Comparison of ENCODE assay signal across 8 cellular contexts in genomic region chr11:47249378-47249715, GRCh38. TPM values are rescaled to one million over a fixed set of nuclear protein-coding genes. Genes with fewer than 3 reads are reported as not detected.
A peak's percentile ranks its signal among the peaks of the same experiment; 100 is the strongest.
DNase-seq lines count a peak whose midpoint lies in the region; ATAC-seq and TF ChIP-seq lines count a peak whose summit lies in the region.

No MANE protein-coding gene starts in this region.

- no peak for TF ChIP-seq EP300 in ovary (IDR thresholded peaks at IDR 0.05)

- H3K4me3 ChIP-seq in CD8-positive, alpha-beta T cell (ENCODE audit: low read depth, low read length) = peak overlapping the region; percentile 81
- H3K4me3 ChIP-seq in Peyer's patch = peak overlapping the region; percentile 68 to 86 (median 80)
- H3K4me3 ChIP-seq in epithelial cell of proximal tubule (ENCODE audit: low read depth, low read length) = peak overlapping the region; percentile 99
- peak overlapping the region; percentile 67 for H3K4me3 ChIP-seq in ovary

- H3K36me3 ChIP-seq in CD8-positive, alpha-beta T cell (ENCODE audit: insufficient read depth, low read length) = peaks cover 8% of the 10 kb centered on the region
- H3K36me3 ChIP-seq in Peyer's patch (peaks cover 0 to 23% (median 0%) of the 10 kb centered on the region in 3 donors), ovary (no peaks in the 10 kb centered on the region)

- peak overlapping the region; percentile 100 for H3K4me3 Mint-ChIP-seq in CD8-positive, alpha-beta T cell

- peaks cover 35% of the 10 kb centered on the region for H3K36me3 Mint-ChIP-seq in CD8-positive, alpha-beta T cell

- peaks cover 17% of the 10 kb centered on the region for H3K4me1 ChIP-seq in CD8-positive, alpha-beta T cell (ENCODE audit: insufficient read depth, low read length)
- peaks cover 4 to 36% (median 7%) of the 10 kb centered on the region in 4 donors for H3K4me1 ChIP-seq in Peyer's patch
- peaks cover 13% of the 10 kb centered on the region for H3K4me1 ChIP-seq in ovary (ENCODE audit: insufficient read depth)

- CTCF ChIA-PET in CD8-positive, alpha-beta T cell (lab: Charles Lee) = interaction anchor here (0.8 to 3.4 kb wide), 7 partner anchors 10 to 124 kb away, joined by 3 to 23 read pairs (median 7); partner anchors contain the start of gene NR1H3

- H3K9me3 ChIP-seq in CD8-positive, alpha-beta T cell (ENCODE audit: low read length) = no peaks in the 10 kb centered on the region
- H3K9me3 ChIP-seq in Peyer's patch (no peaks in the 10 kb centered on the region), ovary (no peaks in the 10 kb centered on the region)

- H3K27me3 Mint-ChIP-seq in CD8-positive, alpha-beta T cell (ENCODE audit: low read depth) = no peaks in the 10 kb centered on the region

- TF ChIP-seq CTCF in CD8-positive, alpha-beta T cell (IDR thresholded peaks at IDR 0.05) = no peak
- no peak for TF ChIP-seq CTCF in Peyer's patch (IDR thresholded peaks at IDR 0.05)
- no peak for TF ChIP-seq CTCF in epithelial cell of proximal tubule (conservative IDR thresholded peaks at IDR 0.05; ENCODE audit: low read depth, low read length)
- TF ChIP-seq CTCF in ovary (IDR thresholded peaks at IDR 0.05) = no peak

- ATAC-seq in CD8-positive, alpha-beta T cell = no peak

- H3K27ac ChIP-seq in CD8-positive, alpha-beta T cell (ENCODE audit: low read depth, low read length) = peak overlapping the region; percentile 63
- H3K27ac ChIP-seq in Peyer's patch (peak overlapping the region; percentile 70 to 84 (median 82)), ovary (peak overlapping the region in 1 of 2 donors; percentile 65)

- 45 to 61% (median 45%) methylated on average over 3 of the region's 3 CpGs for WGBS in ovary, 3 donors

- intact Hi-C loops in CD8-positive, alpha-beta T cell (cut with DNase I, micrococcal nuclease) = loop anchor here (1.0 to 10.0 kb wide), 6 partner anchors 159 to 633 kb away; partner anchors contain the start of genes ARHGAP1 (in 1 of the 2), ATG13 (in 1 of the 2), CSTPP1 (in 1 of the 2) and HARBI1 (in 1 of the 2)
- intact Hi-C loops in ovary (cut with DNase I) = no loop called here

- no peak for DNase-seq in CD8-positive, alpha-beta T cell
- DNase-seq in Peyer's patch (no peak), epithelial cell of proximal tubule (ENCODE audit: low read depth) (no peak), ovary (no peak), hepatic stellate cell (ENCODE audit: low spot score) (no peak), NCI-H1092 treated with DMSO at 0.1 percent for 48 hours (lab: John Stamatoyannopoulos, UW) (no peak), NCI-H2081 treated with DMSO at 0.1 percent for 48 hours (lab: John Stamatoyannopoulos, UW) (no peak), D341Med (ENCODE audit: low spot score) (no peak)

- no peaks in the 10 kb centered on the region for H3K27me3 ChIP-seq in CD8-positive, alpha-beta T cell (ENCODE audit: insufficient read depth, low read length)
- no peaks in the 10 kb centered on the region for H3K27me3 ChIP-seq in Peyer's patch
- no peaks in the 10 kb centered on the region for H3K27me3 ChIP-seq in ovary

- POLR2A ChIA-PET in CD8-positive, alpha-beta T cell (lab: Charles Lee) = interaction anchor here (0.8 to 2.5 kb wide), 12 partner anchors 10 to 313 kb away, joined by 3 to 29 read pairs (median 7); partner anchors contain the start of genes CSTPP1, DDB2, MADD and NR1H3

- peak overlapping the region; percentile 100 for H3K27ac Mint-ChIP-seq in CD8-positive, alpha-beta T cell

- H3K4me1 Mint-ChIP-seq in CD8-positive, alpha-beta T cell (ENCODE audit: low read depth) = peaks cover 32% of the 10 kb centered on the region

- H3K9me3 Mint-ChIP-seq in CD8-positive, alpha-beta T cell = no peaks in the 10 kb centered on the region

- TF ChIP-seq POLR2A in Peyer's patch (IDR thresholded peaks at IDR 0.05) = no peak
- TF ChIP-seq POLR2A in ovary (IDR thresholded peaks at IDR 0.05) = no peak

RNA-seq across cellular contexts. Expression of gene ACP2, which starts 0.7 kb away (rescaled TPM):
- total RNA-seq in CD8-positive, alpha-beta T cell = 10 to 100 TPM; 18.3 to 22.6 TPM
- 100 to 1,000 TPM in 3 of 4 donors, 10 to 100 TPM in 1; 30.5 to 131 (median 112) TPM for total RNA-seq in Peyer's patch
- 28.2 and 32.3 TPM in 2 replicates for total RNA-seq in epithelial cell of proximal tubule
- 10 to 100 TPM; 15.1 to 25.5 (median 18.7) TPM for total RNA-seq in ovary
- polyA plus RNA-seq in ovary = 10 to 100 TPM; 14.7 to 20.1 TPM

RNA-seq across cellular contexts. Expression of gene NR1H3, which starts 8.4 kb away (rescaled TPM):
- total RNA-seq in CD8-positive, alpha-beta T cell = 1 to 10 TPM; 1.3 to 1.5 TPM
- 100 to 1,000 TPM in 3 of 4 donors, 10 to 100 TPM in 1; 95.8 to 152 (median 123) TPM for total RNA-seq in Peyer's patch
- total RNA-seq in epithelial cell of proximal tubule = 8.5 and 9.6 TPM in 2 replicates
- total RNA-seq in ovary = 10 to 100 TPM; 19.4 to 39.7 (median 29.0) TPM
- polyA plus RNA-seq in ovary = 10 to 100 TPM; 18.0 to 27.0 TPM

RNA-seq across cellular contexts. Expression of gene MADD, which starts 20.6 kb away (rescaled TPM):
- 100 to 1,000 TPM; 191 to 196 TPM for total RNA-seq in CD8-positive, alpha-beta T cell
- total RNA-seq in Peyer's patch = 10 to 100 TPM; 47.8 to 83.2 (median 72.9) TPM
- total RNA-seq in epithelial cell of proximal tubule = 14.0 and 24.7 TPM in 2 replicates
- total RNA-seq in ovary = 10 to 100 TPM; 29.7 to 53.5 (median 40.1) TPM
- polyA plus RNA-seq in ovary = 10 to 100 TPM; 20.3 to 35.4 TPM

RNA-seq across cellular contexts. Expression of gene DDB2, which starts 34.6 kb away (rescaled TPM):
- 10 to 100 TPM; 39.0 to 43.0 TPM for total RNA-seq in CD8-positive, alpha-beta T cell
- total RNA-seq in Peyer's patch (10 to 100 TPM; 20.7 to 40.4 (median 33.6) TPM), epithelial cell of proximal tubule (30.0 and 50.2 TPM in 2 replicates), ovary (10 to 100 TPM; 20.0 to 34.7 (median 25.8) TPM)
- 10 to 100 TPM; 21.1 to 40.6 TPM for polyA plus RNA-seq in ovary

Comparison
In these comparisons a context has a peak if more than half of its experiments do, and no peak if none do; other contexts are left out.
1. intact Hi-C loops: an anchor here in CD8-positive, alpha-beta T cell (1.0 to 10.0 kb wide); none called in ovary.